Comparison of ENCODE assay signal across 7 cellular contexts in the genomic region with DNA sequence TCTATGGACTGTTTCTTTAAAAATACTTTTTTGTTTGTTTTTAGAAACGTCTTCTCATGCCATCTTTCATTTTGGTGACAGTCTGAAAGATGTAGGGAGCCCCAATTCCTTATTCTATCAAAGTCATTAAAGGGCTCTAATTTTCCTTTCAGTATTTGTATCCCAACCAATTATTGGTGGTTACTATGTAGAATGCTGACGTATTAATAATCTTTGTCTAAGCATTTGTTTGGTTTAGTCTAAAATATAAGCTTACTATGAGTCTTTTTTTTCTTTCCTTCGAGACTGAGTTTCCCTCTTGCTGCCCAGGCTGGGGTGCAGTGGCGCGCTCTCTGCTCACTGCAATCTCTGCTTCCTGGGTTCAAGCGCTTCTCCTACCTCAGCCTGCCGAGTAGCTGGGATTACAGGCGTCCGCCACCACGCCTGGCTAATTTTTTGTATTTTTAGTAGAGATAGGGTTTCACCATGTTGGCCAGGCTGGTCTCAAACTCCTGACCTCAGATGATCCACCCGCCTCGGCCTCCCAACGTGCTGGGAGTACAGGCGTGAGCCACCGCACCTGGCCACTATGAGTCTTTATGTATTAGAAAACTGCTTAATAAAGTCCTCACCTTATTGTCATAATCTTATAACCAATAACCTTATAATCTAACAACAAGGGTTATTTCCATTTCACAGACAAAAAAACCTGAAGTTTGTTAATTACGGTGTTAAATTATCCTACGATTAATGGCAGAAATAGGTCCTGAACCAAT. TPM values are rescaled to one million over a fixed set of nuclear protein-coding genes. Genes with fewer than 3 reads are reported as not detected.
DNase-seq lines count a peak whose midpoint lies in the region; ATAC-seq and TF ChIP-seq lines count a peak whose summit lies in the region.

No MANE protein-coding gene starts in this region.

- H3K4me2 ChIP-seq in IMR-90 (ENCODE audit: low read depth, low read length): peak overlapping the region; percentile 97

- H3K27ac ChIP-seq in IMR-90 (ENCODE audit: insufficient read depth, low read length): peak overlapping the region; percentile 86
- H3K27ac ChIP-seq in iPS-18a (ENCODE audit: low read length): peak overlapping the region; percentile 95
- peak overlapping the region; percentile 89 to 98 (median 97) for H3K27ac ChIP-seq in stomach

- peak overlapping the region; percentile 86 to 98 for H3K27ac Mint-ChIP-seq in activated naive CD4-positive, alpha-beta T cell treated with anti-CD3 and anti-CD28 coated beads, Interleukin-2, amount 50 U/mL, for 72 hours

- no peak for TF ChIP-seq CTCF in IMR-90 (conservative IDR thresholded peaks at IDR 0.05; ENCODE audit: low read depth, low read length)
- no peak for TF ChIP-seq CTCF in stomach (IDR thresholded peaks at IDR 0.05)

- TF ChIP-seq POLR2A in IMR-90 (IDR thresholded peaks at IDR 0.05; ENCODE audit: low read depth, low read length): no peak
- no peak for TF ChIP-seq POLR2A in stomach (IDR thresholded peaks at IDR 0.05)

- peak overlapping the region; percentile 91 for H3K23ac ChIP-seq in IMR-90 (ENCODE audit: low read depth, low read length)

- POLR2A ChIA-PET in IMR-90 (lab: Charles Lee; ENCODE audit: unreplicated experiment): interaction anchor here (0.5 kb wide), 1 partner anchor 578 kb away, joined by 3 read pairs; no protein-coding TSS in a partner anchor

- TF ChIP-seq EP300 in stomach (IDR thresholded peaks at IDR 0.05): no peak

- TF ChIP-seq RAD21 in IMR-90 (IDR thresholded peaks at IDR 0.05; ENCODE audit: low read length): no peak

- H3K9me3 Mint-ChIP-seq in activated naive CD4-positive, alpha-beta T cell treated with anti-CD3 and anti-CD28 coated beads, Interleukin-2, amount 50 U/mL, for 72 hours: no peaks in the 10 kb centered on the region

- in situ Hi-C loops in IMR-90 (cut with MboI; ENCODE audit: low sequenced_read_pairs): no loop called here

- H3K36me3 Mint-ChIP-seq in activated naive CD4-positive, alpha-beta T cell treated with anti-CD3 and anti-CD28 coated beads, Interleukin-2, amount 50 U/mL, for 72 hours: peaks cover 12 to 14% of the 10 kb centered on the region in 2 donors

- H3K4ac ChIP-seq in IMR-90 (ENCODE audit: low read depth, low read length): peak overlapping the region; percentile 91

- peak overlapping the region; percentile 58; the same call in 1 of the 2 replicates for H2BK20ac ChIP-seq in IMR-90 (ENCODE audit: low read depth, low read length)

- peak overlapping the region; percentile 95 for H2AFZ ChIP-seq in IMR-90 (replicated peaks; ENCODE audit: low read length, poor library complexity)

- peak overlapping the region; percentile 86 for H4K91ac ChIP-seq in IMR-90 (ENCODE audit: insufficient read depth, low read depth, low read length)

- peak overlapping the region; percentile 89; the same call in 1 of the 2 replicates for H3K18ac ChIP-seq in IMR-90 (ENCODE audit: low read depth, low read length)

- ATAC-seq in IMR-90 (ENCODE audit: low read depth) (no peak), GM21737 (IDR thresholded peaks at IDR 0.05; ENCODE audit: unreplicated experiment) (no peak)
- no peak for ATAC-seq in activated naive CD4-positive, alpha-beta T cell treated with anti-CD3 and anti-CD28 coated beads, Interleukin-2, amount 50 U/mL, for 72 hours

- H2BK15ac ChIP-seq in IMR-90 (ENCODE audit: low read depth, low read length): peak overlapping the region; percentile 67; the same call in 1 of the 3 replicates

- H3K4me1 ChIP-seq in IMR-90 (ENCODE audit: control insufficient read depth, insufficient read depth, low read length) (peaks cover 2% of the 10 kb centered on the region; the same call in 1 of the 2 replicates), iPS-18a (ENCODE audit: control insufficient read depth, low read depth, low read length) (peaks cover 20% of the 10 kb centered on the region), stomach (peaks cover 12 to 40% (median 25%) of the 10 kb centered on the region in 4 donors)

- H3K36me3 ChIP-seq in IMR-90 (ENCODE audit: control insufficient read depth, insufficient read depth, low read length) (no peaks in the 10 kb centered on the region), iPS-18a (ENCODE audit: control insufficient read depth, low read depth, low read length) (peaks cover 9% of the 10 kb centered on the region), stomach (peaks cover 0 to 7% (median under 1%) of the 10 kb centered on the region in 4 donors)

- dilution Hi-C loops in IMR-90 (cut with HindIII; ENCODE audit: low sequenced_read_pairs, unreplicated experiment): no loop called here

- H3K14ac ChIP-seq in IMR-90 (replicated peaks; ENCODE audit: low read depth, low read length): peak overlapping the region; percentile 95

- no peak overlapping the region for H2AK5ac ChIP-seq in IMR-90 (ENCODE audit: low read depth, low read length)

- no CpG with 5 or more reads among the region's 17 CpGs for WGBS in IMR-90 (ENCODE audit: extremely low coverage in 2 of 2, insufficient read length in 1 of 2), 2 experiments
- 57 to 67% (median 66%) methylated on average over 17 of the region's 17 CpGs for WGBS in stomach, 5 donors

- H2BK5ac ChIP-seq in IMR-90 (ENCODE audit: low read depth, low read length, poor library complexity, severe bottlenecking): peak overlapping the region; percentile 73

- intact Hi-C loops in IMR-90 (cut with micrococcal nuclease) (loop anchor here (1.0 to 10.0 kb wide), 3 partner anchors 62 to 399 kb away; no protein-coding TSS in a partner anchor), stomach (cut with DNase I; ENCODE audit: low total_unique reads) (no loop called here)

- CTCF ChIA-PET in IMR-90 (lab: Yijun Ruan, JAX): interaction anchor here (1.0 to 1.1 kb wide), 3 partner anchors 9 to 14 kb away, joined by 3 read pairs; no protein-coding TSS in a partner anchor

- no TSS peak for BruUV-seq in IMR-90 (replicated peaks; lab: Mats Ljungman, UMichigan)

- H3K4me3 ChIP-seq in IMR-90 (ENCODE audit: insufficient read depth, low read depth, low read length): peak overlapping the region; percentile 84
- peak overlapping the region; percentile 84 for H3K4me3 ChIP-seq in iPS-18a (ENCODE audit: low read length)
- H3K4me3 ChIP-seq in stomach: peak overlapping the region; percentile 54 to 70 (median 67)

- H3K9ac ChIP-seq in IMR-90 (ENCODE audit: low read depth, low read length) (peak overlapping the region; percentile 98), iPS-18a (ENCODE audit: low read length) (peak overlapping the region; percentile 83)

- H2AK9ac ChIP-seq in IMR-90 (replicated peaks; ENCODE audit: low read depth, low read length, poor library complexity): peak overlapping the region; percentile 83

- H4K5ac ChIP-seq in IMR-90 (ENCODE audit: low read depth, low read length): peak overlapping the region; percentile 98

- no peaks in the 10 kb centered on the region for H3K9me1 ChIP-seq in IMR-90 (ENCODE audit: insufficient read depth, low read length)

- peak overlapping the region; percentile 82 for H3K56ac ChIP-seq in IMR-90 (ENCODE audit: extremely low read depth, insufficient read depth, low read length)

- peaks cover 7 to 22% of the 10 kb centered on the region in 2 experiments; a peak in 3 of 4 replicates for H3K79me1 ChIP-seq in IMR-90 (ENCODE audit: low read depth in 1 of 2, low read length in 2 of 2)

- DNase-seq in IMR-90 (no peak), stomach (no peak), NCI-H187 (lab: John Stamatoyannopoulos, UW) (no peak), NK-92 (lab: John Stamatoyannopoulos, UW; ENCODE audit: unreplicated experiment) (no peak)
- no peak for DNase-seq in activated naive CD4-positive, alpha-beta T cell treated with anti-CD3 and anti-CD28 coated beads, Interleukin-2, amount 50 U/mL, for 72 hours (ENCODE audit: low spot score in 2 of 2)

- H3K9me3 ChIP-seq in IMR-90 (ENCODE audit: control insufficient read depth, insufficient read depth, low read length) (no peaks in the 10 kb centered on the region), iPS-18a (ENCODE audit: control insufficient read depth, low read depth, low read length) (no peaks in the 10 kb centered on the region), stomach (no peaks in the 10 kb centered on the region)

- peak overlapping the region; percentile 93 for H2BK120ac ChIP-seq in IMR-90 (ENCODE audit: low read depth, low read length)

- H3K27me3 ChIP-seq in IMR-90 (ENCODE audit: control insufficient read depth, insufficient read depth, low read length): no peaks in the 10 kb centered on the region
- no peaks in the 10 kb centered on the region for H3K27me3 ChIP-seq in iPS-18a (ENCODE audit: control insufficient read depth, insufficient read depth, low read length)
- H3K27me3 ChIP-seq in stomach: no peaks in the 10 kb centered on the region

- H4K8ac ChIP-seq in IMR-90 (ENCODE audit: low read depth in 2 of 2, low read length in 2 of 2): peak overlapping the region; percentile 84 to 96

- H4K20me1 ChIP-seq in IMR-90 (ENCODE audit: insufficient read depth, low read length): no peaks in the 10 kb centered on the region

TF ChIP-seq in IMR-90, 13 proteins besides CTCF, POLR2A, EP300 and RAD21:
- no peak for TF ChIP-seq CHD1 (IDR thresholded peaks at IDR 0.05; ENCODE audit: low read depth, low read length)
- TF ChIP-seq CEBPB (IDR thresholded peaks at IDR 0.05; ENCODE audit: low read depth, low read length): no peak
- no peak for TF ChIP-seq MXI1 (IDR thresholded peaks at IDR 0.05; ENCODE audit: borderline replicate concordance, low read depth, low read length)
- no peak for TF ChIP-seq NFE2L2 (IDR thresholded peaks at IDR 0.05; ENCODE audit: low read depth, low read length)
- TF ChIP-seq SMC3 (IDR thresholded peaks at IDR 0.05; ENCODE audit: low read depth, low read length): no peak
- TF ChIP-seq BHLHE40 (IDR thresholded peaks at IDR 0.05; ENCODE audit: low read depth, low read length): no peak

RNA-seq across cellular contexts. Expression of gene VRK2, which starts 0.8 kb away (rescaled TPM):
- 22.8 and 27.2 TPM in 2 replicates for total RNA-seq in IMR-90 (2012; rRNA removed)
- 11.0 and 12.2 TPM in 2 replicates for polyA plus RNA-seq in IMR-90 (2012; rRNA removed)
- polyA plus RNA-seq in IMR-90 (2012; cell fraction: cytosol; rRNA removed): 1.9 and 5.2 TPM in 2 replicates
- polyA plus RNA-seq in IMR-90 (2012; cell fraction: nucleus; rRNA removed; ENCODE audit: low replicate concordance): 1.2 and 8.7 TPM in 2 replicates
- total RNA-seq in activated naive CD4-positive, alpha-beta T cell treated with anti-CD3 and anti-CD28 coated beads, Interleukin-2, amount 50 U/mL, for 72 hours: 10 to 100 TPM in 1 of 2 donors, 1 to 10 TPM in 1; 6.9 to 20.9 TPM
- 10 to 100 TPM; 11.1 to 29.9 (median 24.4) TPM for total RNA-seq in stomach
- 10 to 100 TPM; 10.0 to 11.3 (median 10.5) TPM for polyA plus RNA-seq in stomach
